In the genomic region with DNA sequence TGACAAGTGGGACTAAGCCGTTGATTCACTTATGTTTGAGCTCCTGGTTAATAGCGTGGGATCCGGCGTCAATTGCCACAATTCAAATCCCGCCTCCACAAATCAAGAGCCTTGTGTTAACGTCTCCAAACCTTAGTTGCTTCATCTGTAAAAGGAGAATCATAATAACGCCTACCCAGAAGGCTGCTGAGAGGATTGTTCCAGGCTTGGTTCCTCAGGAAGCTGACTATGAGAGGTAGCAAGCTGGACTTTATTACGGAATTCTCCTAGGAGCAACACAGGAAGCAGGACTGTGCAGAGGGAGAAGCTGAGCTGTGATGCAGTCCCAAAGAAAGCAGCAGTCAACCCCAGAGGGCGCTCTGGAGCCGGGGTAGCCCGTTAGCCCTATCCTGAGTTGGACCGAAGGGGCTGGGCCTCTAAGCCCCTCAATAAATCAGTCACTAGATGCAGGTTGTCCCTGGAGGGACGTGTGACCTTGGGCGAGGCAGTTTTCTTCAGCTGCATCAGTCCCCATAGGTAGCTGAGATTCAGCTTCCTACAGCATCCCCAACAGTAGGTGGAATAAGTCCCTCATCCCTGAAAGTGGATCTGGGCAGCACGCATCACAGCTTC, we compare ENCODE assay signal across 18 cellular contexts. TPM values are rescaled to one million over a fixed set of nuclear protein-coding genes. Genes with fewer than 3 reads are reported as not detected.
DNase-seq lines count a peak whose midpoint lies in the region; ATAC-seq, FAIRE-seq and TF ChIP-seq lines count a peak whose summit lies in the region.
"Had no signal": no experiment of that assay in that cellular context is flagged by ENCODE, and none has a peak within 500 bp of the region (broad histone marks: within the 10 kb centered on the region; RNA-seq: fewer than 3 reads in every experiment).

No MANE protein-coding gene starts in this region.

- WGBS in IMR-90 (ENCODE audit: extremely low coverage in 2 of 2, insufficient read length in 1 of 2), 2 experiments, result 100% methylated on average over 1 of the region's 15 CpGs; no CpG with 5 or more reads in 1 of the 2 experiments

- H3K4ac ChIP-seq in IMR-90 (ENCODE audit: low read depth, low read length), result no peak overlapping the region

- TF ChIP-seq RAD21 in IMR-90 (IDR thresholded peaks at IDR 0.05; ENCODE audit: low read length), result no peak

- POLR2A ChIA-PET in BJ (lab: Charles Lee), result interaction anchor here (0.6 kb wide), 1 partner anchor 80 kb away, joined by 10 read pairs; no protein-coding TSS in a partner anchor
- POLR2A ChIA-PET in IMR-90 (lab: Charles Lee; ENCODE audit: unreplicated experiment), result no interaction called here
- POLR2A ChIA-PET in GM10248 (lab: Yijun Ruan, JAX), result no interaction called here

- H3K4me1 ChIP-seq in IMR-90 (ENCODE audit: control insufficient read depth, insufficient read depth, low read length) (no peaks in the 10 kb centered on the region), osteoblast (ENCODE audit: insufficient read depth, low read length) (peaks cover 11% of the 10 kb centered on the region)
- H3K4me1 ChIP-seq: heart left ventricle had no signal

- DNase-seq in BJ (ENCODE audit: low read depth) (no peak), IMR-90 (no peak), bronchial epithelial cell (ENCODE audit: low read depth) (no peak), osteoblast (ENCODE audit: insufficient read length, low spot score, missing footprints) (peak; percentile 32), NOMO-1 (lab: John Stamatoyannopoulos, UW; ENCODE audit: unreplicated experiment in 2 of 2) (no peak), GM10248 (ENCODE audit: extremely low spot score) (no peak), NCI-H146 (lab: John Stamatoyannopoulos, UW) (no peak)
- no peak for DNase-seq in activated CD4-positive, CD25-positive, alpha-beta regulatory T cell (lab: John Stamatoyannopoulos, UW)
- DNase-seq: activated CD8-positive, alpha-beta T cell treated with anti-CD3 and anti-CD28 coated beads, Interleukin-2, amount 10 ng/mL, durations not matched to agents 7 days and 5 days; activated gamma-delta T cell treated with Interleukin-2 at 50 U/mL for 16 hours; heart left ventricle; NCI-H187; NCI-H526; stimulated activated CD4-positive, alpha-beta T cell treated with anti-CD3 and anti-CD28 coated beads, Interleukin-4, amount 100 ng/mL, for 24 hours; stimulated activated naive B cell treated with anti-CD40 and anti-IgM and Interleukin-4, amounts not matched to agents 10 μg/mL and 1 μg/mL and 100 μg/mL, for 72 hours; T1000 had no signal

- H3K27ac ChIP-seq in IMR-90 (ENCODE audit: insufficient read depth, low read length) (no peak overlapping the region), osteoblast (ENCODE audit: low read depth, low read length) (peak overlapping the region; percentile 46)
- H3K27ac ChIP-seq: heart left ventricle had no signal

- no peak overlapping the region for H2AK9ac ChIP-seq in IMR-90 (replicated peaks; ENCODE audit: low read depth, low read length, poor library complexity)

- H3K4me2 ChIP-seq in IMR-90 (ENCODE audit: low read depth, low read length) (no peak overlapping the region), osteoblast (ENCODE audit: insufficient read depth, low read length) (peak overlapping the region; percentile 69)

- TF ChIP-seq CTCF in BJ (IDR thresholded peaks at IDR 0.05; ENCODE audit: insufficient read depth, low read depth, low read length), result 0 out of 2 replicates have a peak, but pooled peaks have one; percentile 22
- peak; percentile 9; the same call in 1 of the 2 replicates for TF ChIP-seq CTCF in IMR-90 (conservative IDR thresholded peaks at IDR 0.05; ENCODE audit: low read depth, low read length)
- peak; percentile 8 for TF ChIP-seq CTCF in bronchial epithelial cell (IDR thresholded peaks at IDR 0.05; ENCODE audit: insufficient read depth, low read length, severe bottlenecking)
- TF ChIP-seq CTCF in osteoblast (IDR thresholded peaks at IDR 0.05; ENCODE audit: extremely low read depth, low read depth, low read length), result peak; percentile 53
- TF ChIP-seq CTCF in GM10248 (IDR thresholded peaks at IDR 0.05; ENCODE audit: control extremely low read depth, extremely low read depth, low read depth, missing control alignments), result no peak

- H3K27me3 ChIP-seq in BJ (ENCODE audit: control insufficient read depth, insufficient read depth, low read length), result no peaks in the 10 kb centered on the region
- H3K27me3 ChIP-seq in IMR-90 (ENCODE audit: control insufficient read depth, insufficient read depth, low read length), result no peaks in the 10 kb centered on the region
- H3K27me3 ChIP-seq in bronchial epithelial cell (ENCODE audit: control insufficient read depth, insufficient read depth, low read length), result no peaks in the 10 kb centered on the region
- no peaks in the 10 kb centered on the region for H3K27me3 ChIP-seq in osteoblast (ENCODE audit: insufficient read depth, low read length)
- H3K27me3 ChIP-seq: heart left ventricle had no signal

- CTCF ChIA-PET in BJ (lab: Yijun Ruan, JAX) (interaction anchor here (0.7 to 2.8 kb wide), 2 partner anchors 11 kb away, joined by 3 to 12 read pairs; no protein-coding TSS in a partner anchor), IMR-90 (lab: Yijun Ruan, JAX) (no interaction called here), GM10248 (lab: Yijun Ruan, JAX) (interaction anchor here (0.8 to 3.1 kb wide), 5 partner anchors 11 to 42 kb away, joined by 3 to 14 read pairs (median 3); no protein-coding TSS in a partner anchor)

- H2BK15ac ChIP-seq in IMR-90 (ENCODE audit: low read depth, low read length), result no peak overlapping the region

- H3K79me1 ChIP-seq in IMR-90 (ENCODE audit: low read depth in 1 of 2, low read length in 2 of 2), result no peaks in the 10 kb centered on the region

- H4K8ac ChIP-seq in IMR-90 (ENCODE audit: low read depth in 2 of 2, low read length in 2 of 2), result no peak overlapping the region

- in situ Hi-C loops in IMR-90 (cut with MboI; ENCODE audit: low sequenced_read_pairs), result no loop called here

- H3K14ac ChIP-seq in IMR-90 (replicated peaks; ENCODE audit: low read depth, low read length), result no peak overlapping the region

- H3K56ac ChIP-seq in IMR-90 (ENCODE audit: extremely low read depth, insufficient read depth, low read length), result no peak overlapping the region

- H2AFZ ChIP-seq in IMR-90 (replicated peaks; ENCODE audit: low read length, poor library complexity) (no peak overlapping the region), osteoblast (ENCODE audit: low read length) (peak overlapping the region; percentile 66)

- H4K5ac ChIP-seq in IMR-90 (ENCODE audit: low read depth, low read length), result no peak overlapping the region

- no peaks in the 10 kb centered on the region for H3K9me1 ChIP-seq in IMR-90 (ENCODE audit: insufficient read depth, low read length)

- H2BK20ac ChIP-seq in IMR-90 (ENCODE audit: low read depth, low read length), result no peak overlapping the region

- no peak for FAIRE-seq in bronchial epithelial cell (lab: Jason Lieb, UNC)
- FAIRE-seq: endometrium had no signal

- H2AK5ac ChIP-seq in IMR-90 (ENCODE audit: low read depth, low read length), result no peak overlapping the region

- no peaks in the 10 kb centered on the region for H3K36me3 ChIP-seq in BJ (ENCODE audit: control insufficient read depth, insufficient read depth, low read length)
- H3K36me3 ChIP-seq in IMR-90 (ENCODE audit: control insufficient read depth, insufficient read depth, low read length), result no peaks in the 10 kb centered on the region
- no peaks in the 10 kb centered on the region for H3K36me3 ChIP-seq in bronchial epithelial cell (ENCODE audit: control insufficient read depth, insufficient read depth, low read length)
- no peaks in the 10 kb centered on the region for H3K36me3 ChIP-seq in osteoblast (ENCODE audit: insufficient read depth, low read length)
- H3K36me3 ChIP-seq: heart left ventricle had no signal

- intact Hi-C loops in IMR-90 (cut with micrococcal nuclease), result no loop called here

- H2BK120ac ChIP-seq in IMR-90 (ENCODE audit: low read depth, low read length), result no peak overlapping the region

- H3K18ac ChIP-seq in IMR-90 (ENCODE audit: low read depth, low read length), result no peak overlapping the region

- ATAC-seq in IMR-90 (ENCODE audit: low read depth), result no peak
- ATAC-seq: activated CD8-positive, alpha-beta T cell treated with anti-CD3 and anti-CD28 coated beads, Interleukin-2, amount 10 ng/mL, durations not matched to agents 7 days and 5 days; heart left ventricle; Right ventricle myocardium inferior; stimulated activated naive B cell treated with anti-CD40 and anti-IgM and Interleukin-4, amounts not matched to agents 10 μg/mL and 1 μg/mL and 100 μg/mL, for 72 hours had no signal

- H4K91ac ChIP-seq in IMR-90 (ENCODE audit: insufficient read depth, low read depth, low read length), result no peak overlapping the region

- no TSS peak for BruUV-seq in IMR-90 (replicated peaks; lab: Mats Ljungman, UMichigan)

- no peak overlapping the region for H2BK5ac ChIP-seq in IMR-90 (ENCODE audit: low read depth, low read length, poor library complexity, severe bottlenecking)

- H3K4me3 ChIP-seq in BJ (ENCODE audit: low read depth, low read length) (no peak overlapping the region), IMR-90 (ENCODE audit: insufficient read depth, low read depth, low read length) (no peak overlapping the region), bronchial epithelial cell (ENCODE audit: low read depth, low read length) (no peak overlapping the region), osteoblast (ENCODE audit: insufficient read depth, low read length) (peak overlapping the region; percentile 32)
- H3K4me3 ChIP-seq: heart left ventricle had no signal

- no peak for TF ChIP-seq POLR2A in IMR-90 (IDR thresholded peaks at IDR 0.05; ENCODE audit: low read depth, low read length)

- H3K9me3 ChIP-seq in IMR-90 (ENCODE audit: control insufficient read depth, insufficient read depth, low read length), result peaks cover 11% of the 10 kb centered on the region
- H3K9me3 ChIP-seq in osteoblast (ENCODE audit: low read depth, low read length), result no peaks in the 10 kb centered on the region

- H4K20me1 ChIP-seq in IMR-90 (ENCODE audit: insufficient read depth, low read length) (no peaks in the 10 kb centered on the region), osteoblast (ENCODE audit: insufficient read depth, low read length) (no peaks in the 10 kb centered on the region)

- H3K9ac ChIP-seq in IMR-90 (ENCODE audit: low read depth, low read length), result no peak overlapping the region

- dilution Hi-C loops in IMR-90 (cut with HindIII; ENCODE audit: low sequenced_read_pairs, unreplicated experiment), result no loop called here

- H3K23ac ChIP-seq in IMR-90 (ENCODE audit: low read depth, low read length), result no peak overlapping the region

- no peaks in the 10 kb centered on the region for H3K79me2 ChIP-seq in osteoblast (ENCODE audit: insufficient read depth, low read length)

RNA-seq across cellular contexts. Expression of gene BAG3, which starts 6.9 kb away (rescaled TPM):
- polyA plus RNA-seq in BJ (2011; rRNA removed) (11.3 and 19.8 TPM in 2 replicates), IMR-90 (2012; rRNA removed) (38.4 and 42.5 TPM in 2 replicates)
- polyA minus RNA-seq in BJ (2011; rRNA and poly(A)+ RNA removed), result 10.0 and 14.4 TPM in 2 replicates
- total RNA-seq in IMR-90 (2012; rRNA removed) (5.4 and 5.8 TPM in 2 replicates), bronchial epithelial cell (6.4 and 7.1 TPM in 2 replicates), osteoblast (12.7 TPM in 2 replicates)
- 32.2 and 47.6 TPM in 2 replicates for polyA plus RNA-seq in IMR-90 (2012; cell fraction: cytosol; rRNA removed)
- polyA plus RNA-seq in IMR-90 (2012; cell fraction: nucleus; rRNA removed; ENCODE audit: low replicate concordance), result 21.0 and 35.9 TPM in 2 replicates

RNA-seq across cellular contexts. Expression of gene TIAL1, which starts 47.6 kb away (rescaled TPM):
- 39.9 and 57.6 TPM in 2 replicates for polyA plus RNA-seq in BJ (2011; rRNA removed)
- polyA minus RNA-seq in BJ (2011; rRNA and poly(A)+ RNA removed), result 42.3 and 42.7 TPM in 2 replicates
- total RNA-seq in IMR-90 (2012; rRNA removed), result 28.0 and 44.2 TPM in 2 replicates
- polyA plus RNA-seq in IMR-90 (2012; rRNA removed), result 62.9 and 83.5 TPM in 2 replicates
- 14.1 and 19.3 TPM in 2 replicates for polyA plus RNA-seq in IMR-90 (2012; cell fraction: cytosol; rRNA removed)
- polyA plus RNA-seq in IMR-90 (2012; cell fraction: nucleus; rRNA removed; ENCODE audit: low replicate concordance), result 63.6 and 388 TPM in 2 replicates
- total RNA-seq in bronchial epithelial cell, result 20.1 and 28.4 TPM in 2 replicates
- total RNA-seq in osteoblast, result 53.6 TPM in 2 replicates
